ENCODE assay signal across 19 cellular contexts in genomic region chr1:167291539-167292195, GRCh38.
DNase-seq lines count a peak whose midpoint lies in the region; ATAC-seq lines count a peak whose summit lies in the region.
"Had no signal": no experiment of that assay in that cellular context is flagged by ENCODE, and none has a peak within 500 bp of the region (broad histone marks: within the 10 kb centered on the region; RNA-seq: fewer than 3 reads in every experiment).

No MANE protein-coding gene starts in this region.

- CTCF ChIA-PET in activated CD4-positive, alpha-beta memory T cell treated with anti-CD3 and anti-CD28 coated beads, Interleukin-2, amount 10 ng/mL, durations not matched to agents 7 days and 5 days (lab: Charles Lee): interaction anchor here (1.0 kb wide), 1 partner anchor 31 kb away, joined by 3 read pairs; no protein-coding TSS in a partner anchor

- H3K36me3 Mint-ChIP-seq in memory B cell: peaks cover 12% of the 10 kb centered on the region
- H3K36me3 Mint-ChIP-seq in activated CD4-positive, alpha-beta memory T cell treated with anti-CD3 and anti-CD28 coated beads, Interleukin-2, amount 10 ng/mL, durations not matched to agents 7 days and 5 days (ENCODE audit: low read depth): peaks cover 2% of the 10 kb centered on the region

- POLR2A ChIA-PET in activated CD4-positive, alpha-beta memory T cell treated with anti-CD3 and anti-CD28 coated beads, Interleukin-2, amount 10 ng/mL, durations not matched to agents 7 days and 5 days (lab: Charles Lee): no interaction called here

- H3K4me1 Mint-ChIP-seq in memory B cell: peaks cover 40% of the 10 kb centered on the region
- H3K4me1 Mint-ChIP-seq in activated CD4-positive, alpha-beta memory T cell treated with anti-CD3 and anti-CD28 coated beads, Interleukin-2, amount 10 ng/mL, durations not matched to agents 7 days and 5 days: peaks cover 3% of the 10 kb centered on the region

- H3K9me3 Mint-ChIP-seq in memory B cell: peaks cover 7% of the 10 kb centered on the region
- peaks cover 3% of the 10 kb centered on the region for H3K9me3 Mint-ChIP-seq in activated CD4-positive, alpha-beta memory T cell treated with anti-CD3 and anti-CD28 coated beads, Interleukin-2, amount 10 ng/mL, durations not matched to agents 7 days and 5 days

- DNase-seq in G401 (ENCODE audit: low spot score) (peak; percentile 79), NCI-H69 (lab: John Stamatoyannopoulos, UW) (peak; percentile 12), cerebellar cortex (ENCODE audit: low spot score) (peak; percentile 74), memory B cell (ENCODE audit: low spot score in 2 of 2) (no peak)
- no peak for DNase-seq in activated CD8-positive, alpha-beta memory T cell treated with anti-CD3 and anti-CD28 coated beads, Interleukin-2, amount 50 U/mL, for 4 hours
- DNase-seq in activated CD4-positive, alpha-beta memory T cell treated with anti-CD3 and anti-CD28 coated beads, Interleukin-2, amount 10 ng/mL, durations not matched to agents 7 days and 5 days: no peak
- DNase-seq: Caco-2; CD4-positive, alpha-beta memory T cell; DMS 273 treated with DMSO at 0.1 percent for 48 hours; H7; KBM-7; NCI-H1092; NCI-H1436; NCI-H187 treated with DMSO at 0.1 percent for 48 hours; NCI-H2107; NCI-H774; NK-92 treated with Interleukin-12 subunit alpha and Interleukin-12 subunit beta, amount 100 ng/mL, for 24 hours had no signal

- in situ Hi-C loops in G401 (cut with HindIII; ENCODE audit: low sequenced_read_pairs): no loop called here

- H3K4me3 Mint-ChIP-seq in memory B cell: no peak overlapping the region
- H3K4me3 Mint-ChIP-seq in activated CD4-positive, alpha-beta memory T cell treated with anti-CD3 and anti-CD28 coated beads, Interleukin-2, amount 10 ng/mL, durations not matched to agents 7 days and 5 days: no peak overlapping the region

- peak overlapping the region; percentile 38 for H3K27ac Mint-ChIP-seq in memory B cell
- no peak overlapping the region for H3K27ac Mint-ChIP-seq in activated CD4-positive, alpha-beta memory T cell treated with anti-CD3 and anti-CD28 coated beads, Interleukin-2, amount 10 ng/mL, durations not matched to agents 7 days and 5 days

- ATAC-seq in memory B cell (ENCODE audit: low read depth) (no peak), HG02642 (IDR thresholded peaks at IDR 0.05; ENCODE audit: poor library complexity, unreplicated experiment) (no peak)
- ATAC-seq: SK-N-SH treated with all-trans-retinoic acid at 6 μM for 48 hours had no signal

- no peaks in the 10 kb centered on the region for H3K27me3 Mint-ChIP-seq in memory B cell
- H3K27me3 Mint-ChIP-seq in activated CD4-positive, alpha-beta memory T cell treated with anti-CD3 and anti-CD28 coated beads, Interleukin-2, amount 10 ng/mL, durations not matched to agents 7 days and 5 days: no peaks in the 10 kb centered on the region
- H3K27me3 Mint-ChIP-seq: CD4-positive, alpha-beta memory T cell had no signal

Comparison
In these comparisons a context has a peak if more than half of its experiments do, and no peak if none do; other contexts are left out.
1. DNase-seq: peak in G401 (single experiment), NCI-H69 (single experiment) and cerebellar cortex (single experiment); none in memory B cell (0 of 2), activated CD8-positive, alpha-beta memory T cell treated with anti-CD3 and anti-CD28 coated beads, Interleukin-2, amount 50 U/mL, for 4 hours (single experiment) and activated CD4-positive, alpha-beta memory T cell treated with anti-CD3 and anti-CD28 coated beads, Interleukin-2, amount 10 ng/mL, durations not matched to agents 7 days and 5 days (single experiment).